1 cellular context compared by ENCODE assay signal in the genomic region with DNA sequence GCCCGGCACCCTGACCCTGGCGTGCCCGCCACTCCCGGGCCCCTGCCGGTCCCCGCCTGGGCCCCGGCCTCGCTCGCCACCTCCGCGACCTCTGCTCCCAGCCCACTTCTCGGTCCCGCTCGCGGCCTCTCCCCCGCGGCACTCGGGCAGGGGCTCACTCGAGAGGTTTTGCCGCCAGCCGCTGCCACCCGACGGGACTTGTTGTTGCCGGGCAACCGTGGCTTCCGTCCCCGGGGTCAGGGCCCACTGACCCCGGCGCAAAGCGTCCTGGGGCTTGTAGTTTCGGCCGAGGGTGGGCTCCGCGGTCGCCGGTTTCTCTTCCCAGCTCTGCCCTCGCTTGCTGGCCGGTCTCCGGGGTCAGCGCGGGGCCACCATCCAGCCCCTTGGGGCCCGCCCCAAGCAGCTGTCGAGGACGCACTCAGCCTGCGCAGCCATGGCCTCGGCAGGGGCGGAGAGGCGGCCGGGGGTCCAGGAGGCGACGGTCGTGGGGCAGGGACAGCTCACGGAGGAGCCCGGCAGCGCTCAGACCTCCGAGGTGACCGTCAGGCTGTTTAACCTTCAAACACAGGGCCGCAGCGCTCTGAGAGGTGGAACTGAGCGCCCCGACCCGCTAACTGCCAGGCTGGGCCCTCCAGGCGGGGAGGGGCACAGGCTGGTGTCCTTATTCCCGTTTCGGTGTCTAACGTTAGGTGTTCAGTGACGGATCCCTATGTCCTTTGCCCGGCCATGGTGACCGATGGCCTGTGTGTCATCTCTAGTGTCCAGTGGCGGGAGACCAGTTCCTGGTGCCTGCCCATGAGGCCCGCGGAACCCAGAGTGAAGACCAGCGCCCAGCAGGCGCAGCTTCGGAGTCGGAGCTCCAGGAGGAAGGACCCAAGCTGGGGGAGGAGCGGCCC.
TF ChIP-seq lines count a peak whose summit lies in the region.

A gene with protein sequence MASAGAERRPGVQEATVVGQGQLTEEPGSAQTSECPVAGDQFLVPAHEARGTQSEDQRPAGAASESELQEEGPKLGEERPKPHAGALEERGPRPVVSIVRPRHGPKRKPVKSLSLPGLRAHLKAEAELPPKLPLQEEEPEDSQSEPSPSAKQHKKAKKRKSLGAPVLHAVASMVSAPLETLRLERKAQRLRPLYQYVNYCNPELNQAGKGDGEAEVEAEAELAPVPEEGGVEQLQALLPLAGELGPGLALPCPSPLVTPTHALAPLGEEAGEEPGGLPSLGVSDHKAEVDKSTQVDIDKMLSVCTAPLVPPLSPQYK (plus strand): TSS at position 277 of the 896 bp plus-strand sequence. CDS start 157 bp downstream, at position 434.
A gene with protein sequence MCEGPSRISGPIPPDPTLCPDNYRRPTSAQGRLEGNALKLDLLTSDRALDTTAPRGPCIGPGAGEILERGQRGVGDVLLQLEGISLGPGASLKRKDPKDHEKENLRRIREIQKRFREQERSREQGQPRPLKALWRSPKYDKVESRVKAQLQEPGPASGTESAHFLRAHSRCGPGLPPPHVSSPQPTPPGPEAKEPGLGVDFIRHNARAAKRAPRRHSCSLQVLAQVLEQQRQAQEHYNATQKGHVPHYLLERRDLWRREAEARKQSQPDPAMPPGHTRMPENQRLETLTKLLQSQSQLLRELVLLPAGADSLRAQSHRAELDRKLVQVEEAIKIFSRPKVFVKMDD (minus strand): TSS at position 213 of the 896 bp plus-strand sequence. CDS start 308 bp downstream, outside the sequence.

TF ChIP-seq in K562, 482 proteins besides CTCF, POLR2A, EP300 and RAD21 (continued from another document and continues in another):
- TF ChIP-seq, protein P1, sequence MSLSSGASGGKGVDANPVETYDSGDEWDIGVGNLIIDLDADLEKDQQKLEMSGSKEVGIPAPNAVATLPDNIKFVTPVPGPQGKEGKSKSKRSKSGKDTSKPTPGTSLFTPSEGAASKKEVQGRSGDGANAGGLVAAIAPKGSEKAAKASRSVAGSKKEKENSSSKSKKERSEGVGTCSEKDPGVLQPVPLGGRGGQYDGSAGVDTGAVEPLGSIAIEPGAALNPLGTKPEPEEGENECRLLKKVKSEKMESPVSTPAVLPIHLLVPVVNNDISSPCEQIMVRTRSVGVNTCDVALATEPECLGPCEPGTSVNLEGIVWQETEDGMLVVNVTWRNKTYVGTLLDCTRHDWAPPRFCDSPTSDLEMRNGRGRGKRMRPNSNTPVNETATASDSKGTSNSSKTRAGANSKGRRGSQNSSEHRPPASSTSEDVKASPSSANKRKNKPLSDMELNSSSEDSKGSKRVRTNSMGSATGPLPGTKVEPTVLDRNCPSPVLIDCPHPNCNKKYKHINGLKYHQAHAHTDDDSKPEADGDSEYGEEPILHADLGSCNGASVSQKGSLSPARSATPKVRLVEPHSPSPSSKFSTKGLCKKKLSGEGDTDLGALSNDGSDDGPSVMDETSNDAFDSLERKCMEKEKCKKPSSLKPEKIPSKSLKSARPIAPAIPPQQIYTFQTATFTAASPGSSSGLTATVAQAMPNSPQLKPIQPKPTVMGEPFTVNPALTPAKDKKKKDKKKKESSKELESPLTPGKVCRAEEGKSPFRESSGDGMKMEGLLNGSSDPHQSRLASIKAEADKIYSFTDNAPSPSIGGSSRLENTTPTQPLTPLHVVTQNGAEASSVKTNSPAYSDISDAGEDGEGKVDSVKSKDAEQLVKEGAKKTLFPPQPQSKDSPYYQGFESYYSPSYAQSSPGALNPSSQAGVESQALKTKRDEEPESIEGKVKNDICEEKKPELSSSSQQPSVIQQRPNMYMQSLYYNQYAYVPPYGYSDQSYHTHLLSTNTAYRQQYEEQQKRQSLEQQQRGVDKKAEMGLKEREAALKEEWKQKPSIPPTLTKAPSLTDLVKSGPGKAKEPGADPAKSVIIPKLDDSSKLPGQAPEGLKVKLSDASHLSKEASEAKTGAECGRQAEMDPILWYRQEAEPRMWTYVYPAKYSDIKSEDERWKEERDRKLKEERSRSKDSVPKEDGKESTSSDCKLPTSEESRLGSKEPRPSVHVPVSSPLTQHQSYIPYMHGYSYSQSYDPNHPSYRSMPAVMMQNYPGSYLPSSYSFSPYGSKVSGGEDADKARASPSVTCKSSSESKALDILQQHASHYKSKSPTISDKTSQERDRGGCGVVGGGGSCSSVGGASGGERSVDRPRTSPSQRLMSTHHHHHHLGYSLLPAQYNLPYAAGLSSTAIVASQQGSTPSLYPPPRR (CRISPR knock-in tag; IDR thresholded peaks at IDR 0.05; ENCODE audit: borderline replicate concordance) = no peak
- TF ChIP-seq POLR2G (IDR thresholded peaks at IDR 0.05; ENCODE audit: low read depth, low read length) (peak; percentile 73), ATF1 (CRISPR knock-in tag; IDR thresholded peaks at IDR 0.05) (no peak), ATF1 (tag; IDR thresholded peaks at IDR 0.05) (peak; percentile 47; the same call in 1 of the 2 replicates), NFIC (IDR thresholded peaks at IDR 0.05) (no peak; the same call in 1 of the 2 replicates), SAFB2 (IDR thresholded peaks at IDR 0.05; ENCODE audit: borderline replicate concordance, low read depth, low read length, severe bottlenecking) (no peak), CHD4 (IDR thresholded peaks at IDR 0.05; ENCODE audit: insufficient read depth, insufficient replicate concordance, low read depth, low read length, poor library complexity, severe bottlenecking) (no peak), DDX20 (tag; IDR thresholded peaks at IDR 0.05; ENCODE audit: low read depth) (no peak), HNRNPL (IDR thresholded peaks at IDR 0.05; ENCODE audit: low read depth, low read length) (peak; percentile 69; the same call in 1 of the 2 replicates), ZNF347 (CRISPR knock-in tag; IDR thresholded peaks at IDR 0.05; ENCODE audit: low read depth) (no peak), ZNF311 (CRISPR knock-in tag; IDR thresholded peaks at IDR 0.05) (no peak), ZNF699 (CRISPR knock-in tag; IDR thresholded peaks at IDR 0.05; ENCODE audit: insufficient replicate concordance) (no peak), EGR1 (conservative IDR thresholded peaks at IDR 0.05) (no peak), ZNF143 (CRISPR knock-in tag; IDR thresholded peaks at IDR 0.05) (peak; percentile 92), STAG1 (CRISPR knock-in tag; IDR thresholded peaks at IDR 0.05; ENCODE audit: borderline replicate concordance) (no peak), MEF2A (IDR thresholded peaks at IDR 0.05; ENCODE audit: control insufficient read depth, low read depth, low read length) (no peak), BRCA1 (IDR thresholded peaks at IDR 0.05) (no peak), BRCA1 (CRISPR knock-in tag; IDR thresholded peaks at IDR 0.05) (no peak), GTF2F1 (IDR thresholded peaks at IDR 0.05; ENCODE audit: low read depth, low read length) (no peak), ETS2 (tag; IDR thresholded peaks at IDR 0.05; ENCODE audit: borderline replicate concordance, poor library complexity, severe bottlenecking) (no peak), ZNF586 (CRISPR knock-in tag; conservative IDR thresholded peaks at IDR 0.05) (no peak), ZNF644 (tag; IDR thresholded peaks at IDR 0.05; ENCODE audit: low read depth) (no peak), BRD9 (IDR thresholded peaks at IDR 0.05; ENCODE audit: low read depth, partially characterized antibody) (no peak), COPS2 (conservative IDR thresholded peaks at IDR 0.05) (no peak), L3MBTL2 (IDR thresholded peaks at IDR 0.05) (no peak), GABPB2 (CRISPR knock-in tag; conservative IDR thresholded peaks at IDR 0.05) (no peak), CCAR2 (IDR thresholded peaks at IDR 0.05; ENCODE audit: low read depth, low read length) (no peak), TSC22D4 (tag; IDR thresholded peaks at IDR 0.05) (no peak), ZNF263 (CRISPR knock-in tag; IDR thresholded peaks at IDR 0.05; ENCODE audit: borderline replicate concordance) (no peak), NCOA1 (IDR thresholded peaks at IDR 0.05; ENCODE audit: low read depth) (no peak), BDP1 (IDR thresholded peaks at IDR 0.05; ENCODE audit: insufficient read depth, insufficient read length) (no peak), SMARCA5 (IDR thresholded peaks at IDR 0.05) (no peak), ERF (CRISPR knock-in tag; IDR thresholded peaks at IDR 0.05) (peak; percentile 71; the same call in 1 of the 2 replicates), RB1 (IDR thresholded peaks at IDR 0.05; ENCODE audit: low read depth) (peak; percentile 64; the same call in 1 of the 2 replicates), ARNT (IDR thresholded peaks at IDR 0.05) (no peak), NFRKB (IDR thresholded peaks at IDR 0.05; ENCODE audit: low read depth) (no peak), PHF20 (IDR thresholded peaks at IDR 0.05; ENCODE audit: partially characterized antibody) (no peak), CHD1 (IDR thresholded peaks at IDR 0.05; ENCODE audit: low read length) (no peak)
- TF ChIP-seq, protein P2, sequence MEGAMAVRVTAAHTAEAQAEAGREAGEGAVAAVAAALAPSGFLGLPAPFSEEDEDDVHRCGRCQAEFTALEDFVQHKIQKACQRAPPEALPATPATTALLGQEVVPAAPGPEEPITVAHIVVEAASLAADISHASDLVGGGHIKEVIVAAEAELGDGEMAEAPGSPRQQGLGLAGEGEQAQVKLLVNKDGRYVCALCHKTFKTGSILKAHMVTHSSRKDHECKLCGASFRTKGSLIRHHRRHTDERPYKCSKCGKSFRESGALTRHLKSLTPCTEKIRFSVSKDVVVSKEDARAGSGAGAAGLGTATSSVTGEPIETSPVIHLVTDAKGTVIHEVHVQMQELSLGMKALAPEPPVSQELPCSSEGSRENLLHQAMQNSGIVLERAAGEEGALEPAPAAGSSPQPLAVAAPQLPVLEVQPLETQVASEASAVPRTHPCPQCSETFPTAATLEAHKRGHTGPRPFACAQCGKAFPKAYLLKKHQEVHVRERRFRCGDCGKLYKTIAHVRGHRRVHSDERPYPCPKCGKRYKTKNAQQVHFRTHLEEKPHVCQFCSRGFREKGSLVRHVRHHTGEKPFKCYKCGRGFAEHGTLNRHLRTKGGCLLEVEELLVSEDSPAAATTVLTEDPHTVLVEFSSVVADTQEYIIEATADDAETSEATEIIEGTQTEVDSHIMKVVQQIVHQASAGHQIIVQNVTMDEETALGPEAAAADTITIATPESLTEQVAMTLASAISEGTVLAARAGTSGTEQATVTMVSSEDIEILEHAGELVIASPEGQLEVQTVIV (CRISPR knock-in tag; IDR thresholded peaks at IDR 0.05; ENCODE audit: borderline replicate concordance) = no peak
- TF ChIP-seq, protein P3, sequence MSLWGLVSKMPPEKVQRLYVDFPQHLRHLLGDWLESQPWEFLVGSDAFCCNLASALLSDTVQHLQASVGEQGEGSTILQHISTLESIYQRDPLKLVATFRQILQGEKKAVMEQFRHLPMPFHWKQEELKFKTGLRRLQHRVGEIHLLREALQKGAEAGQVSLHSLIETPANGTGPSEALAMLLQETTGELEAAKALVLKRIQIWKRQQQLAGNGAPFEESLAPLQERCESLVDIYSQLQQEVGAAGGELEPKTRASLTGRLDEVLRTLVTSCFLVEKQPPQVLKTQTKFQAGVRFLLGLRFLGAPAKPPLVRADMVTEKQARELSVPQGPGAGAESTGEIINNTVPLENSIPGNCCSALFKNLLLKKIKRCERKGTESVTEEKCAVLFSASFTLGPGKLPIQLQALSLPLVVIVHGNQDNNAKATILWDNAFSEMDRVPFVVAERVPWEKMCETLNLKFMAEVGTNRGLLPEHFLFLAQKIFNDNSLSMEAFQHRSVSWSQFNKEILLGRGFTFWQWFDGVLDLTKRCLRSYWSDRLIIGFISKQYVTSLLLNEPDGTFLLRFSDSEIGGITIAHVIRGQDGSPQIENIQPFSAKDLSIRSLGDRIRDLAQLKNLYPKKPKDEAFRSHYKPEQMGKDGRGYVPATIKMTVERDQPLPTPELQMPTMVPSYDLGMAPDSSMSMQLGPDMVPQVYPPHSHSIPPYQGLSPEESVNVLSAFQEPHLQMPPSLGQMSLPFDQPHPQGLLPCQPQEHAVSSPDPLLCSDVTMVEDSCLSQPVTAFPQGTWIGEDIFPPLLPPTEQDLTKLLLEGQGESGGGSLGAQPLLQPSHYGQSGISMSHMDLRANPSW (CRISPR knock-in tag; IDR thresholded peaks at IDR 0.05) = no peak
- TF ChIP-seq, protein P4, sequence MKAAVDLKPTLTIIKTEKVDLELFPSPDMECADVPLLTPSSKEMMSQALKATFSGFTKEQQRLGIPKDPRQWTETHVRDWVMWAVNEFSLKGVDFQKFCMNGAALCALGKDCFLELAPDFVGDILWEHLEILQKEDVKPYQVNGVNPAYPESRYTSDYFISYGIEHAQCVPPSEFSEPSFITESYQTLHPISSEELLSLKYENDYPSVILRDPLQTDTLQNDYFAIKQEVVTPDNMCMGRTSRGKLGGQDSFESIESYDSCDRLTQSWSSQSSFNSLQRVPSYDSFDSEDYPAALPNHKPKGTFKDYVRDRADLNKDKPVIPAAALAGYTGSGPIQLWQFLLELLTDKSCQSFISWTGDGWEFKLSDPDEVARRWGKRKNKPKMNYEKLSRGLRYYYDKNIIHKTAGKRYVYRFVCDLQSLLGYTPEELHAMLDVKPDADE (conservative IDR thresholded peaks at IDR 0.05; ENCODE audit: control insufficient read depth, low read depth, low read length) = peak; percentile 96
- TF ChIP-seq, protein P5, sequence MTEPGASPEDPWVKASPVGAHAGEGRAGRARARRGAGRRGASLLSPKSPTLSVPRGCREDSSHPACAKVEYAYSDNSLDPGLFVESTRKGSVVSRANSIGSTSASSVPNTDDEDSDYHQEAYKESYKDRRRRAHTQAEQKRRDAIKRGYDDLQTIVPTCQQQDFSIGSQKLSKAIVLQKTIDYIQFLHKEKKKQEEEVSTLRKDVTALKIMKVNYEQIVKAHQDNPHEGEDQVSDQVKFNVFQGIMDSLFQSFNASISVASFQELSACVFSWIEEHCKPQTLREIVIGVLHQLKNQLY (CRISPR knock-in tag; conservative IDR thresholded peaks at IDR 0.05) = no peak
- TF ChIP-seq, protein P6, sequence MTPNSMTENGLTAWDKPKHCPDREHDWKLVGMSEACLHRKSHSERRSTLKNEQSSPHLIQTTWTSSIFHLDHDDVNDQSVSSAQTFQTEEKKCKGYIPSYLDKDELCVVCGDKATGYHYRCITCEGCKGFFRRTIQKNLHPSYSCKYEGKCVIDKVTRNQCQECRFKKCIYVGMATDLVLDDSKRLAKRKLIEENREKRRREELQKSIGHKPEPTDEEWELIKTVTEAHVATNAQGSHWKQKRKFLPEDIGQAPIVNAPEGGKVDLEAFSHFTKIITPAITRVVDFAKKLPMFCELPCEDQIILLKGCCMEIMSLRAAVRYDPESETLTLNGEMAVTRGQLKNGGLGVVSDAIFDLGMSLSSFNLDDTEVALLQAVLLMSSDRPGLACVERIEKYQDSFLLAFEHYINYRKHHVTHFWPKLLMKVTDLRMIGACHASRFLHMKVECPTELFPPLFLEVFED (CRISPR knock-in tag; conservative IDR thresholded peaks at IDR 0.05) = no peak
- TF ChIP-seq, protein P7, sequence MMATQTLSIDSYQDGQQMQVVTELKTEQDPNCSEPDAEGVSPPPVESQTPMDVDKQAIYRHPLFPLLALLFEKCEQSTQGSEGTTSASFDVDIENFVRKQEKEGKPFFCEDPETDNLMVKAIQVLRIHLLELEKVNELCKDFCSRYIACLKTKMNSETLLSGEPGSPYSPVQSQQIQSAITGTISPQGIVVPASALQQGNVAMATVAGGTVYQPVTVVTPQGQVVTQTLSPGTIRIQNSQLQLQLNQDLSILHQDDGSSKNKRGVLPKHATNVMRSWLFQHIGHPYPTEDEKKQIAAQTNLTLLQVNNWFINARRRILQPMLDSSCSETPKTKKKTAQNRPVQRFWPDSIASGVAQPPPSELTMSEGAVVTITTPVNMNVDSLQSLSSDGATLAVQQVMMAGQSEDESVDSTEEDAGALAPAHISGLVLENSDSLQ (IDR thresholded peaks at IDR 0.05) = no peak
